11 cellular contexts compared by ENCODE assay signal in genomic region chr14:53882684-53883083, GRCh38.
"Had no signal": no experiment of that assay in that cellular context is flagged by ENCODE, and none has a peak within 500 bp of the region (broad histone marks: within the 10 kb centered on the region; RNA-seq: fewer than 3 reads in every experiment).

No MANE protein-coding gene starts in this region.

- H3K4me1 Mint-ChIP-seq: activated CD4-positive, alpha-beta memory T cell treated with anti-CD3 and anti-CD28 coated beads, Interleukin-2, amount 10 ng/mL, durations not matched to agents 7 days and 5 days had no signal

- H3K27me3 Mint-ChIP-seq: activated CD4-positive, alpha-beta memory T cell treated with anti-CD3 and anti-CD28 coated beads, Interleukin-2, amount 10 ng/mL, durations not matched to agents 7 days and 5 days; stimulated activated naive CD8-positive, alpha-beta T cell treated with anti-CD3 and anti-CD28 coated beads, Interleukin-15, Interleukin-2, amounts not matched to agents 100 ng/mL and 50 ng/mL, for 24 hours had no signal

- H3K4me3 Mint-ChIP-seq: activated CD4-positive, alpha-beta memory T cell treated with anti-CD3 and anti-CD28 coated beads, Interleukin-2, amount 10 ng/mL, durations not matched to agents 7 days and 5 days; activated T-cell treated with anti-CD3 and anti-CD28 coated beads, Interleukin-2, amount 50 U/mL, for 72 hours; stimulated activated naive CD8-positive, alpha-beta T cell treated with anti-CD3 and anti-CD28 coated beads, Interleukin-15, Interleukin-2, amounts not matched to agents 100 ng/mL and 50 ng/mL, for 24 hours had no signal

- H3K27ac Mint-ChIP-seq: activated CD4-positive, alpha-beta memory T cell treated with anti-CD3 and anti-CD28 coated beads, Interleukin-2, amount 10 ng/mL, durations not matched to agents 7 days and 5 days; activated T-cell treated with anti-CD3 and anti-CD28 coated beads, Interleukin-2, amount 50 U/mL, for 72 hours; stimulated activated naive CD8-positive, alpha-beta T cell treated with anti-CD3 and anti-CD28 coated beads, Interleukin-15, Interleukin-2, amounts not matched to agents 100 ng/mL and 50 ng/mL, for 24 hours had no signal

- DNase-seq: activated CD4-positive, alpha-beta memory T cell treated with anti-CD3 and anti-CD28 coated beads, Interleukin-2, amount 10 ng/mL, durations not matched to agents 7 days and 5 days; activated CD4-positive, alpha-beta T cell treated with anti-CD3 and anti-CD28 coated beads for 1 hour; activated CD8-positive, alpha-beta memory T cell treated with anti-CD3 and anti-CD28 coated beads, Interleukin-2, amount 50 U/mL, for 4 hours; activated T-cell treated with anti-CD3 and anti-CD28 coated beads, Interleukin-2, amount 50 U/mL, for 72 hours; foreskin melanocyte; heart right ventricle; sigmoid colon; stimulated activated CD4-positive, alpha-beta T cell treated with anti-CD3 and anti-CD28 coated beads, Interleukin-2, amount 100 ng/mL, for 48 hours; T1000; upper lobe of right lung had no signal
